In genomic region chr13:37878921-37879320, GRCh38 we compare ENCODE assay signal across 1 cellular context.
TF ChIP-seq lines count a peak whose summit lies in the region.

No MANE protein-coding gene starts in this region.

TF ChIP-seq in HepG2, 621 proteins besides CTCF, POLR2A, EP300 and RAD21 (continued from another document):
- no peak for TF ChIP-seq ZNF280B (CRISPR knock-in tag; IDR thresholded peaks at IDR 0.05; ENCODE audit: borderline replicate concordance)
